In genomic region chr11:66282468-66283455, GRCh38 we compare ENCODE assay signal across 9 cellular contexts. TPM values are rescaled to one million over a fixed set of nuclear protein-coding genes. Genes with fewer than 3 reads are reported as not detected.
A peak's percentile ranks its signal among the peaks of the same experiment; 100 is the strongest.
DNase-seq lines count a peak whose midpoint lies in the region; ATAC-seq and TF ChIP-seq lines count a peak whose summit lies in the region.
"Had no signal": no experiment of that assay in that cellular context is flagged by ENCODE, and none has a peak within 500 bp of the region (broad histone marks: within the 10 kb centered on the region; RNA-seq: fewer than 3 reads in every experiment).

No MANE protein-coding gene starts in this region.

- H3K4me3 Mint-ChIP-seq in activated T-cell treated with anti-CD3 and anti-CD28 coated beads, Interleukin-2, amount 50 U/mL, for 4 hours = peak overlapping the region; percentile 33
- H3K4me3 Mint-ChIP-seq in naive thymus-derived CD8-positive, alpha-beta T cell = peak overlapping the region in 9 of 10 donors; percentile 15 to 78 (median 56)
- H3K4me3 Mint-ChIP-seq in stimulated activated naive B cell treated with anti-CD40 and anti-IgM and Interleukin-4, amounts not matched to agents 10 μg/mL and 1 μg/mL and 100 μg/mL, for 72 hours = peak overlapping the region; percentile 53 to 55

- DNase-seq in Daoy (ENCODE audit: low read depth) = peak; percentile 97
- DNase-seq in LHCN-M2 (ENCODE audit: low read depth) = peak; percentile 91
- peak; percentile 51 for DNase-seq in Panc1 (ENCODE audit: low read depth, low spot score)
- peak; percentile 99 for DNase-seq in activated T-cell treated with anti-CD3 and anti-CD28 coated beads, Interleukin-2, amount 50 U/mL, for 4 hours
- peak; percentile 99 for DNase-seq in esophagus muscularis mucosa (ENCODE audit: extremely low spot score)
- DNase-seq in naive thymus-derived CD8-positive, alpha-beta T cell = peak; percentile 97 to 100 (median 100)
- DNase-seq in stimulated activated naive B cell treated with anti-CD40 and anti-IgM and Interleukin-4, amounts not matched to agents 10 μg/mL and 1 μg/mL and 100 μg/mL, for 72 hours = peak; percentile 97

- H3K4me1 Mint-ChIP-seq in activated T-cell treated with anti-CD3 and anti-CD28 coated beads, Interleukin-2, amount 50 U/mL, for 4 hours (ENCODE audit: low read depth) = peaks cover 32% of the 10 kb centered on the region
- peaks cover 7 to 52% (median 43%) of the 10 kb centered on the region in 4 donors for H3K4me1 Mint-ChIP-seq in naive thymus-derived CD8-positive, alpha-beta T cell
- peaks cover 37 to 62% of the 10 kb centered on the region in 2 donors for H3K4me1 Mint-ChIP-seq in stimulated activated naive B cell treated with anti-CD40 and anti-IgM and Interleukin-4, amounts not matched to agents 10 μg/mL and 1 μg/mL and 100 μg/mL, for 72 hours

- no peak for TF ChIP-seq POLR2A in esophagus muscularis mucosa (IDR thresholded peaks at IDR 0.05; ENCODE audit: low read depth)

- H3K4me1 ChIP-seq in Panc1 (ENCODE audit: control insufficient read depth, insufficient read depth, low read length) (peaks cover 35% of the 10 kb centered on the region), esophagus muscularis mucosa (peaks cover 29 to 60% (median 37%) of the 10 kb centered on the region in 4 donors)

- no TSS peak for BruUV-seq in Panc1 (replicated peaks; lab: Mats Ljungman, UMichigan)

- 35% methylated on average over 6 of the region's 35 CpGs for WGBS in esophagus muscularis mucosa

- H3K27me3 Mint-ChIP-seq in activated T-cell treated with anti-CD3 and anti-CD28 coated beads, Interleukin-2, amount 50 U/mL, for 4 hours (ENCODE audit: low read depth) = no peaks in the 10 kb centered on the region
- H3K27me3 Mint-ChIP-seq in naive thymus-derived CD8-positive, alpha-beta T cell = peaks cover 0 to 3% (median 0%) of the 10 kb centered on the region in 5 donors
- peaks cover 11 to 22% of the 10 kb centered on the region in 2 donors for H3K27me3 Mint-ChIP-seq in stimulated activated naive B cell treated with anti-CD40 and anti-IgM and Interleukin-4, amounts not matched to agents 10 μg/mL and 1 μg/mL and 100 μg/mL, for 72 hours

- peaks cover 2% of the 10 kb centered on the region for H3K36me3 Mint-ChIP-seq in activated T-cell treated with anti-CD3 and anti-CD28 coated beads, Interleukin-2, amount 50 U/mL, for 4 hours (ENCODE audit: insufficient read depth)
- peaks cover 0 to 5% (median 0%) of the 10 kb centered on the region in 3 donors for H3K36me3 Mint-ChIP-seq in naive thymus-derived CD8-positive, alpha-beta T cell
- H3K36me3 Mint-ChIP-seq in stimulated activated naive B cell treated with anti-CD40 and anti-IgM and Interleukin-4, amounts not matched to agents 10 μg/mL and 1 μg/mL and 100 μg/mL, for 72 hours = peaks cover 14 to 16% of the 10 kb centered on the region in 2 donors

- H3K9me3 ChIP-seq in Panc1 (ENCODE audit: control insufficient read depth, insufficient read depth, low read depth, low read length) (no peaks in the 10 kb centered on the region), esophagus muscularis mucosa (no peaks in the 10 kb centered on the region)

- no peak overlapping the region for H3K27ac ChIP-seq in Panc1 (ENCODE audit: low read length)
- no peak overlapping the region for H3K27ac ChIP-seq in esophagus muscularis mucosa (replicated peaks in 1 of 4)

- H3K27me3 ChIP-seq in Panc1 (ENCODE audit: control insufficient read depth, insufficient read depth, low read length) = no peaks in the 10 kb centered on the region
- H3K27me3 ChIP-seq in esophagus muscularis mucosa = no peaks in the 10 kb centered on the region

- ATAC-seq in GM21825 (IDR thresholded peaks at IDR 0.05; ENCODE audit: unreplicated experiment) = peak; percentile 54
- ATAC-seq in Panc1 = peak; percentile 85
- ATAC-seq in activated T-cell treated with anti-CD3 and anti-CD28 coated beads, Interleukin-2, amount 50 U/mL, for 4 hours = peak; percentile 89 to 90
- peak; percentile 74 to 84 for ATAC-seq in naive thymus-derived CD8-positive, alpha-beta T cell
- ATAC-seq in stimulated activated naive B cell treated with anti-CD40 and anti-IgM and Interleukin-4, amounts not matched to agents 10 μg/mL and 1 μg/mL and 100 μg/mL, for 72 hours (replicated peaks) = peak; percentile 89 to 92

- CTCF ChIA-PET in Panc1 (lab: Charles Lee) = interaction anchor here (0.5 to 1.5 kb wide), 4 partner anchors 24 to 291 kb away, joined by 3 read pairs; no protein-coding TSS in a partner anchor

- in situ Hi-C loops in Panc1 (cut with HindIII; ENCODE audit: low pct_unique_long_range_greater_than_20kb, low sequenced_read_pairs) = no loop called here

- H3K27ac Mint-ChIP-seq in naive thymus-derived CD8-positive, alpha-beta T cell = peak overlapping the region; percentile 35 to 97 (median 87)
- H3K27ac Mint-ChIP-seq in stimulated activated naive B cell treated with anti-CD40 and anti-IgM and Interleukin-4, amounts not matched to agents 10 μg/mL and 1 μg/mL and 100 μg/mL, for 72 hours = peak overlapping the region; percentile 85

- TF ChIP-seq EP300 in esophagus muscularis mucosa (IDR thresholded peaks at IDR 0.05) = no peak

- no peak overlapping the region for H3K4me3 ChIP-seq in Panc1 (ENCODE audit: low read depth in 2 of 2, low read length in 2 of 2)
- no peak overlapping the region for H3K4me3 ChIP-seq in esophagus muscularis mucosa

- no peaks in the 10 kb centered on the region for H3K9me3 Mint-ChIP-seq in activated T-cell treated with anti-CD3 and anti-CD28 coated beads, Interleukin-2, amount 50 U/mL, for 4 hours
- H3K9me3 Mint-ChIP-seq in naive thymus-derived CD8-positive, alpha-beta T cell = no peaks in the 10 kb centered on the region
- no peaks in the 10 kb centered on the region for H3K9me3 Mint-ChIP-seq in stimulated activated naive B cell treated with anti-CD40 and anti-IgM and Interleukin-4, amounts not matched to agents 10 μg/mL and 1 μg/mL and 100 μg/mL, for 72 hours

- POLR2A ChIA-PET in Panc1 (lab: Charles Lee) = no interaction called here
- POLR2A ChIA-PET in naive thymus-derived CD8-positive, alpha-beta T cell (lab: Charles Lee) = interaction anchor here (0.6 to 11.2 kb wide), 7 partner anchors 9 to 193 kb away, joined by 3 to 102 read pairs (median 3); partner anchors contain the start of genes RAB1B and TMEM151A

- intact Hi-C loops in Panc1 (cut with micrococcal nuclease; ENCODE audit: unreplicated experiment) = no loop called here
- intact Hi-C loops in esophagus muscularis mucosa (cut with DNase I) = loop anchor here (5.0 kb wide), 1 partner anchor 60 kb away; no protein-coding TSS in a partner anchor

- TF ChIP-seq CTCF in Panc1 (IDR thresholded peaks at IDR 0.05) (peak; percentile 99), esophagus muscularis mucosa (IDR thresholded peaks at IDR 0.05) (peak; percentile 96 to 99 (median 96))

- H3K36me3 ChIP-seq in Panc1 (ENCODE audit: control insufficient read depth, insufficient read depth, low read length) (no peaks in the 10 kb centered on the region; the same call in 1 of the 2 replicates), esophagus muscularis mucosa (peaks cover 0 to 37% (median 12%) of the 10 kb centered on the region in 4 donors)

RNA-seq across cellular contexts. Expression of gene CNIH2, which starts 4.8 kb away (rescaled TPM):
- total RNA-seq in Daoy (2014; rRNA removed; shearing (Covaris generic)) = 0.40 and 0.98 TPM in 2 replicates
- total RNA-seq in LHCN-M2 (2014; rRNA removed) = 0.86 and 1.9 TPM in 2 replicates
- polyA plus RNA-seq in LHCN-M2 (2012) = 1.2 TPM
- total RNA-seq in Panc1 (2021; ENCODE audit: unreplicated experiment) = 9.3 TPM
- 15.1 TPM for polyA plus RNA-seq in Panc1 (2012; ENCODE audit: insufficient read length)
- total RNA-seq in activated T-cell treated with anti-CD3 and anti-CD28 coated beads, Interleukin-2, amount 50 U/mL, for 4 hours = 1 to 10 TPM; 1.4 to 1.8 (median 1.7) TPM
- under 1 TPM in 1 of 4 donors, not detected in 3; 0.40 TPM for total RNA-seq in esophagus muscularis mucosa
- 1 to 10 TPM; 1.1 to 2.8 TPM for total RNA-seq in naive thymus-derived CD8-positive, alpha-beta T cell
- not detected for polyA plus RNA-seq in naive thymus-derived CD8-positive, alpha-beta T cell
- total RNA-seq: subcutaneous adipose tissue had no signal

RNA-seq across cellular contexts. Expression of gene YIF1A, which starts 6.2 kb away (rescaled TPM):
- 135 and 143 TPM in 2 replicates for total RNA-seq in Daoy (2014; rRNA removed; shearing (Covaris generic))
- total RNA-seq in LHCN-M2 (2014; rRNA removed) (120 and 127 TPM in 2 replicates), Panc1 (2021; ENCODE audit: unreplicated experiment) (196 TPM), esophagus muscularis mucosa (10 to 100 TPM; 57.7 to 92.5 (median 85.4) TPM)
- 169 TPM for polyA plus RNA-seq in LHCN-M2 (2012)
- 274 TPM for polyA plus RNA-seq in Panc1 (2012; ENCODE audit: insufficient read length)
- total RNA-seq in activated T-cell treated with anti-CD3 and anti-CD28 coated beads, Interleukin-2, amount 50 U/mL, for 4 hours = 100 to 1,000 TPM; 154 to 170 (median 159) TPM
- 10 to 100 TPM; 26.9 to 36.8 TPM for total RNA-seq in naive thymus-derived CD8-positive, alpha-beta T cell
- polyA plus RNA-seq in naive thymus-derived CD8-positive, alpha-beta T cell = 10 to 100 TPM; 49.1 to 59.9 (median 53.9) TPM

RNA-seq across cellular contexts. Expression of gene TMEM151A, which starts 8.9 kb away (rescaled TPM):
- total RNA-seq in Daoy (2014; rRNA removed; shearing (Covaris generic)) = 0.60 TPM in 1 of 2 replicates, not detected in the other
- total RNA-seq in LHCN-M2 (2014; rRNA removed) (0.23 and 0.32 TPM in 2 replicates), Panc1 (2021; ENCODE audit: unreplicated experiment) (11.0 TPM), esophagus muscularis mucosa (under 1 TPM; 0.42 to 0.71 (median 0.54) TPM)
- 0.17 TPM for polyA plus RNA-seq in LHCN-M2 (2012)
- polyA plus RNA-seq in Panc1 (2012; ENCODE audit: insufficient read length) = 16.8 TPM
- under 1 TPM in 1 of 3 donors, not detected in 2; 0.11 TPM for total RNA-seq in activated T-cell treated with anti-CD3 and anti-CD28 coated beads, Interleukin-2, amount 50 U/mL, for 4 hours
- under 1 TPM in 1 of 2 experiments, not detected in 1; 0.13 TPM for total RNA-seq in naive thymus-derived CD8-positive, alpha-beta T cell
- not detected for polyA plus RNA-seq in naive thymus-derived CD8-positive, alpha-beta T cell
- total RNA-seq: subcutaneous adipose tissue had no signal

RNA-seq across cellular contexts. Expression of gene RAB1B, which starts 14.3 kb away (rescaled TPM):
- total RNA-seq in Daoy (2014; rRNA removed; shearing (Covaris generic)) = 77.0 and 84.4 TPM in 2 replicates
- total RNA-seq in LHCN-M2 (2014; rRNA removed) (184 and 193 TPM in 2 replicates), Panc1 (2021; ENCODE audit: unreplicated experiment) (256 TPM), esophagus muscularis mucosa (100 to 1,000 TPM in 3 of 4 donors, 10 to 100 TPM in 1; 97.2 to 163 (median 132) TPM)
- 243 TPM for polyA plus RNA-seq in LHCN-M2 (2012)
- 356 TPM for polyA plus RNA-seq in Panc1 (2012; ENCODE audit: insufficient read length)
- 100 to 1,000 TPM; 118 to 125 (median 120) TPM for total RNA-seq in activated T-cell treated with anti-CD3 and anti-CD28 coated beads, Interleukin-2, amount 50 U/mL, for 4 hours
- 10 to 100 TPM; 68.4 to 69.2 TPM for total RNA-seq in naive thymus-derived CD8-positive, alpha-beta T cell
- polyA plus RNA-seq in naive thymus-derived CD8-positive, alpha-beta T cell = 10 to 100 TPM; 13.1 to 16.1 (median 14.0) TPM

RNA-seq across cellular contexts. Expression of gene KLC2, which starts 25.3 kb away (rescaled TPM):
- total RNA-seq in Daoy (2014; rRNA removed; shearing (Covaris generic)) = 14.2 and 22.5 TPM in 2 replicates
- total RNA-seq in LHCN-M2 (2014; rRNA removed) (22.9 and 27.8 TPM in 2 replicates), Panc1 (2021; ENCODE audit: unreplicated experiment) (85.1 TPM), esophagus muscularis mucosa (10 to 100 TPM; 24.7 to 53.5 (median 36.7) TPM)
- polyA plus RNA-seq in LHCN-M2 (2012) = 29.0 TPM
- 98.8 TPM for polyA plus RNA-seq in Panc1 (2012; ENCODE audit: insufficient read length)
- 10 to 100 TPM; 86.3 to 92.2 (median 89.2) TPM for total RNA-seq in activated T-cell treated with anti-CD3 and anti-CD28 coated beads, Interleukin-2, amount 50 U/mL, for 4 hours
- 10 to 100 TPM; 35.7 to 38.4 TPM for total RNA-seq in naive thymus-derived CD8-positive, alpha-beta T cell
- polyA plus RNA-seq in naive thymus-derived CD8-positive, alpha-beta T cell = 1 to 10 TPM; 3.7 to 8.1 (median 6.1) TPM
